ENCODE assay signal across 9 cellular contexts in genomic region chr20:13221313-13221672, GRCh38. TPM values are rescaled to one million over a fixed set of nuclear protein-coding genes. Genes with fewer than 3 reads are reported as not detected.
DNase-seq lines count a peak whose midpoint lies in the region; TF ChIP-seq lines count a peak whose summit lies in the region.
"Had no signal": no experiment of that assay in that cellular context is flagged by ENCODE, and none has a peak within 500 bp of the region (broad histone marks: within the 10 kb centered on the region; RNA-seq: fewer than 3 reads in every experiment).

No MANE protein-coding gene starts in this region.

- 1% methylated on average over 48 of the region's 56 CpGs; no CpG with 5 or more reads in 1 of the 2 experiments for WGBS in GM23248 (ENCODE audit: low coverage in 1 of 2, low lambda C conversion rate in 2 of 2, missing lambda C conversion rate in 2 of 2), 2 experiments
- 0 to 2% methylated on average over 17 to 22 of the region's 56 CpGs for WGBS in lower leg skin, 2 donors

- H3K4me3 ChIP-seq in BLaER1 (peak overlapping the region; percentile 77), GM23248 (peak overlapping the region; percentile 67), SJSA1 (peak overlapping the region; percentile 35), lower leg skin (ENCODE audit: low read depth, poor library complexity, severe bottlenecking) (peak overlapping the region; percentile 70)

- H3K4me1 ChIP-seq in BLaER1 (peaks cover 34% of the 10 kb centered on the region), GM23248 (ENCODE audit: insufficient read depth) (no peaks in the 10 kb centered on the region), SJSA1 (replicated peaks) (peaks cover 15% of the 10 kb centered on the region)

- H3F3A ChIP-seq in GM23248 (ENCODE audit: insufficient read depth): no peaks in the 10 kb centered on the region

- H4K20me1 ChIP-seq in BLaER1 (peaks cover 31% of the 10 kb centered on the region), GM23248 (ENCODE audit: insufficient read depth) (no peaks in the 10 kb centered on the region)

- H3K27me3 ChIP-seq in BLaER1 (peaks cover 52% of the 10 kb centered on the region), GM23248 (replicated peaks; ENCODE audit: insufficient read depth) (peaks cover 52% of the 10 kb centered on the region), SJSA1 (replicated peaks) (peaks cover 64% of the 10 kb centered on the region)

- no peaks in the 10 kb centered on the region for H3K79me2 ChIP-seq in GM23248 (ENCODE audit: insufficient read depth)

- H3K9ac ChIP-seq in BLaER1: peak overlapping the region; percentile 65
- H3K9ac ChIP-seq in GM23248: no peak overlapping the region

- in situ Hi-C loops in GM23248 (cut with MboI): no loop called here

- H3K27ac ChIP-seq in BLaER1: peak overlapping the region; percentile 45
- H3K27ac ChIP-seq in GM23248: no peak overlapping the region
- no peak overlapping the region for H3K27ac ChIP-seq in SJSA1

- no peaks in the 10 kb centered on the region for H3K9me2 ChIP-seq in GM23248 (ENCODE audit: insufficient read depth)

- TF ChIP-seq POLR2A in lower leg skin (IDR thresholded peaks at IDR 0.05): no peak

- peak; percentile 22 for DNase-seq in GM23248
- DNase-seq in SJSA1 (ENCODE audit: low read depth in 1 of 2, low spot score in 2 of 2): no peak
- no peak for DNase-seq in lower leg skin (ENCODE audit: low spot score in 2 of 2)
- no peak for DNase-seq in NCI-H345 (lab: John Stamatoyannopoulos, UW)
- DNase-seq in HK-2 (ENCODE audit: unreplicated experiment): no peak
- DNase-seq in SW 1271 (lab: John Stamatoyannopoulos, UW): no peak
- no peak for DNase-seq in SHP77 treated with DMSO at 0.1 percent for 48 hours (lab: John Stamatoyannopoulos, UW)
- DNase-seq: naive B cell had no signal

- TF ChIP-seq CTCF in lower leg skin (IDR thresholded peaks at IDR 0.05): no peak

- H3K4me2 ChIP-seq in BLaER1 (peak overlapping the region; percentile 98), GM23248 (ENCODE audit: unreplicated experiment) (peak overlapping the region; percentile 41)

- H3K9me3 ChIP-seq in BLaER1: peaks cover 2% of the 10 kb centered on the region; the same call in 1 of the 2 replicates
- H3K9me3 ChIP-seq in GM23248 (ENCODE audit: low read depth): no peaks in the 10 kb centered on the region
- H3K9me3 ChIP-seq in SJSA1 (replicated peaks): no peaks in the 10 kb centered on the region

- peak overlapping the region; percentile 36; the same call in 1 of the 2 replicates for H2AFZ ChIP-seq in GM23248

- intact Hi-C loops in lower leg skin (cut with DNase I; ENCODE audit: low total_unique reads): no loop called here

- H3K36me3 ChIP-seq in BLaER1 (no peaks in the 10 kb centered on the region), GM23248 (ENCODE audit: low read depth) (no peaks in the 10 kb centered on the region), SJSA1 (no peaks in the 10 kb centered on the region)

RNA-seq across cellular contexts. Expression of gene ISM1, which starts 0.2 kb away (rescaled TPM):
- total RNA-seq in GM23248 (2014; rRNA removed; shearing (Covaris generic)): not detected in 2 replicates
- polyA plus RNA-seq in GM23248 (2016; fragmentation: Nextera tagmentation; extraction: Ambion mirVana): 0.06 TPM in 1 of 2 replicates, not detected in the other
- total RNA-seq in SJSA1 (2014; rRNA removed; shearing (Covaris generic)): not detected in 2 replicates
- 10 to 100 TPM; 12.4 to 27.6 (median 24.1) TPM for total RNA-seq in lower leg skin

Comparison
In these comparisons a context has a peak if more than half of its experiments do, and no peak if none do; other contexts are left out.
1. RNA of gene ISM1, which starts 0.2 kb away (total RNA-seq): 12.4 to 27.6 TPM in lower leg skin; not detected in GM23248 and not detected in SJSA1; every median in the first group is over 10 times any median in the second.
2. Peak in every context shown above with its lines, with median percentiles within 50 percentile points of each other: H3K4me3 ChIP-seq.